9 cellular contexts compared by ENCODE assay signal in genomic region chr2:197163755-197164753, GRCh38.
DNase-seq lines count a peak whose midpoint lies in the region; ATAC-seq, FAIRE-seq and TF ChIP-seq lines count a peak whose summit lies in the region.
"Had no signal": no experiment of that assay in that cellular context is flagged by ENCODE, and none has a peak within 500 bp of the region (broad histone marks: within the 10 kb centered on the region; RNA-seq: fewer than 3 reads in every experiment).

No MANE protein-coding gene starts in this region.

- peaks cover 7% of the 10 kb centered on the region for H3K36me3 Mint-ChIP-seq in activated naive CD4-positive, alpha-beta T cell treated with anti-CD3 and anti-CD28 coated beads for 36 hours (ENCODE audit: low read depth)
- H3K36me3 Mint-ChIP-seq in natural killer cell = no peaks in the 10 kb centered on the region

- CTCF ChIA-PET in activated naive CD4-positive, alpha-beta T cell treated with anti-CD3 and anti-CD28 coated beads for 36 hours (lab: Charles Lee) = no interaction called here

- no peak overlapping the region for H3K27ac ChIP-seq in urinary bladder (ENCODE audit: low read depth)
- H3K27ac ChIP-seq: RWPE1 had no signal

- no peaks in the 10 kb centered on the region for H3K36me3 ChIP-seq in urinary bladder (ENCODE audit: insufficient read depth)

- H3K4me3 ChIP-seq in urinary bladder (ENCODE audit: low read depth, low read length) = peak overlapping the region; percentile 24

- H3K27me3 Mint-ChIP-seq in activated naive CD4-positive, alpha-beta T cell treated with anti-CD3 and anti-CD28 coated beads for 36 hours (ENCODE audit: low read depth) = no peaks in the 10 kb centered on the region
- H3K27me3 Mint-ChIP-seq in natural killer cell (ENCODE audit: low read depth in 2 of 2) = no peaks in the 10 kb centered on the region

- WGBS in urinary bladder = 43% methylated on average over 54 of the region's 54 CpGs

- no peak overlapping the region for H3K4me3 Mint-ChIP-seq in activated naive CD4-positive, alpha-beta T cell treated with anti-CD3 and anti-CD28 coated beads for 36 hours
- H3K4me3 Mint-ChIP-seq in natural killer cell = peak overlapping the region; percentile 51

- H3K27ac Mint-ChIP-seq in activated naive CD4-positive, alpha-beta T cell treated with anti-CD3 and anti-CD28 coated beads for 36 hours = peak overlapping the region; percentile 73
- peak overlapping the region; percentile 86 to 88 for H3K27ac Mint-ChIP-seq in natural killer cell

- H3K4me1 ChIP-seq in urinary bladder (ENCODE audit: insufficient read depth) = no peaks in the 10 kb centered on the region

- no peak for DNase-seq in activated naive CD4-positive, alpha-beta T cell treated with anti-CD3 and anti-CD28 coated beads for 36 hours
- no peak for DNase-seq in activated naive CD4-positive, alpha-beta T cell (lab: John Stamatoyannopoulos, UW)
- DNase-seq in frontal cortex (ENCODE audit: low spot score in 2 of 2) (peak; percentile 33 to 51), natural killer cell (no peak), RKO (ENCODE audit: low spot score) (no peak), H4 (ENCODE audit: low spot score) (no peak), NCI-H1417 treated with DMSO at 0.1 percent for 48 hours (lab: John Stamatoyannopoulos, UW) (no peak)

- FAIRE-seq in frontal cortex (lab: Jason Lieb, UNC) = no peak

- no peaks in the 10 kb centered on the region for H3K9me3 Mint-ChIP-seq in activated naive CD4-positive, alpha-beta T cell treated with anti-CD3 and anti-CD28 coated beads for 36 hours
- H3K9me3 Mint-ChIP-seq in natural killer cell = no peaks in the 10 kb centered on the region

- no peak for ATAC-seq in natural killer cell

- intact Hi-C loops in activated naive CD4-positive, alpha-beta T cell treated with anti-CD3 and anti-CD28 coated beads for 36 hours (cut with micrococcal nuclease) = no loop called here
- intact Hi-C loops in natural killer cell (cut with micrococcal nuclease) = no loop called here

- peaks cover 79% of the 10 kb centered on the region for H3K4me1 Mint-ChIP-seq in activated naive CD4-positive, alpha-beta T cell treated with anti-CD3 and anti-CD28 coated beads for 36 hours (ENCODE audit: low read depth)
- H3K4me1 Mint-ChIP-seq in natural killer cell = peaks cover 81% of the 10 kb centered on the region in 2 donors

- TF ChIP-seq CTCF in natural killer cell (IDR thresholded peaks at IDR 0.05) = no peak

Comparison
In these comparisons a context has a peak if more than half of its experiments do, and no peak if none do; other contexts are left out.
1. DNase-seq: peak in frontal cortex (2 of 2); none in activated naive CD4-positive, alpha-beta T cell treated with anti-CD3 and anti-CD28 coated beads for 36 hours (single experiment), activated naive CD4-positive, alpha-beta T cell (0 of 4), natural killer cell (single experiment), RKO (single experiment), H4 (single experiment) and NCI-H1417 treated with DMSO at 0.1 percent for 48 hours (single experiment).